In genomic region chr10:119177708-119178370, GRCh38 we compare ENCODE assay signal across 8 cellular contexts. TPM values are rescaled to one million over a fixed set of nuclear protein-coding genes. Genes with fewer than 3 reads are reported as not detected.
A peak's percentile ranks its signal among the peaks of the same experiment; 100 is the strongest.
DNase-seq lines count a peak whose midpoint lies in the region; ATAC-seq and TF ChIP-seq lines count a peak whose summit lies in the region.

No MANE protein-coding gene starts in this region.

- H3K9me3 ChIP-seq in HAP-1 (no peaks in the 10 kb centered on the region), SJCRH30 (replicated peaks) (no peaks in the 10 kb centered on the region)

- H3K4me1 ChIP-seq in HAP-1 (peaks cover 9% of the 10 kb centered on the region), SJCRH30 (peaks cover 2% of the 10 kb centered on the region; the same call in 1 of the 2 replicates)

- peaks cover 33% of the 10 kb centered on the region for H3K4me1 Mint-ChIP-seq in CD14-positive monocyte
- H3K4me1 Mint-ChIP-seq in dendritic cell treated with granulocyte-macrophage colony-stimulating factor and Interleukin-4, amounts not matched to agents 40 ng/mL and 50 ng/mL, for 4 days (ENCODE audit: low read depth) = peaks cover 34% of the 10 kb centered on the region
- peaks cover 26 to 36% of the 10 kb centered on the region in 2 donors for H3K4me1 Mint-ChIP-seq in natural killer cell treated with Interleukin-12 subunit alpha and Interleukin-12 subunit beta and Interleukin-15 and Interleukin-18, amount 100 ng/mL, for 72 hours (ENCODE audit: low read depth in 2 of 2)

- H3K36me3 ChIP-seq in HAP-1 (replicated peaks) (peaks cover 39% of the 10 kb centered on the region), SJCRH30 (peaks cover 33% of the 10 kb centered on the region)

- peak overlapping the region; percentile 87 to 95 for H3K4me3 Mint-ChIP-seq in CD14-positive monocyte
- peak overlapping the region; percentile 98 for H3K4me3 Mint-ChIP-seq in dendritic cell treated with granulocyte-macrophage colony-stimulating factor and Interleukin-4, amounts not matched to agents 40 ng/mL and 50 ng/mL, for 4 days
- H3K4me3 Mint-ChIP-seq in natural killer cell treated with Interleukin-12 subunit alpha and Interleukin-12 subunit beta and Interleukin-15 and Interleukin-18, amount 100 ng/mL, for 72 hours = peak overlapping the region; percentile 92

- ATAC-seq in natural killer cell treated with Interleukin-12 subunit alpha and Interleukin-12 subunit beta and Interleukin-15 and Interleukin-18, amount 100 ng/mL, for 72 hours = peak; percentile 80 to 82
- ATAC-seq in GM18873 (IDR thresholded peaks at IDR 0.05; ENCODE audit: low FRiP score, unreplicated experiment) = no peak

- H3K4me3 ChIP-seq in HAP-1 = peak overlapping the region; percentile 95
- peak overlapping the region; percentile 93 for H3K4me3 ChIP-seq in SJCRH30

- H3K27me3 ChIP-seq in HAP-1 (ENCODE audit: low read depth) = no peaks in the 10 kb centered on the region
- no peaks in the 10 kb centered on the region for H3K27me3 ChIP-seq in SJCRH30

- peaks cover 20 to 30% of the 10 kb centered on the region in 2 donors for H3K36me3 Mint-ChIP-seq in CD14-positive monocyte
- peaks cover 41% of the 10 kb centered on the region for H3K36me3 Mint-ChIP-seq in dendritic cell treated with granulocyte-macrophage colony-stimulating factor and Interleukin-4, amounts not matched to agents 40 ng/mL and 50 ng/mL, for 4 days (ENCODE audit: low read depth)
- H3K36me3 Mint-ChIP-seq in natural killer cell treated with Interleukin-12 subunit alpha and Interleukin-12 subunit beta and Interleukin-15 and Interleukin-18, amount 100 ng/mL, for 72 hours = peaks cover 12% of the 10 kb centered on the region

- no peak for TF ChIP-seq CTCF in CD14-positive monocyte (IDR thresholded peaks at IDR 0.05)

- in situ Hi-C loops in HAP-1 (cut with MboI; ENCODE audit: low sequenced_read_pairs) = no loop called here

- peak overlapping the region; percentile 94 for H3K27ac ChIP-seq in SJCRH30

- no peak for DNase-seq in CD14-positive monocyte (ENCODE audit: low spot score)
- DNase-seq in HAP-1 (ENCODE audit: low spot score in 2 of 2) = no peak
- DNase-seq in SJCRH30 = peak in 1 of 2 experiments; percentile 21
- peak; percentile 67 for DNase-seq in natural killer cell treated with Interleukin-12 subunit alpha and Interleukin-12 subunit beta and Interleukin-15 and Interleukin-18, amount 100 ng/mL, for 72 hours (ENCODE audit: low spot score)
- DNase-seq in NCI-H446 treated with DMSO at 0.1 percent for 48 hours (lab: John Stamatoyannopoulos, UW) = no peak
- DNase-seq in effector CD8-positive, alpha-beta T cell (lab: John Stamatoyannopoulos, UW) = no peak

- no peaks in the 10 kb centered on the region for H3K27me3 Mint-ChIP-seq in CD14-positive monocyte (ENCODE audit: low read depth in 3 of 3)
- H3K27me3 Mint-ChIP-seq in dendritic cell treated with granulocyte-macrophage colony-stimulating factor and Interleukin-4, amounts not matched to agents 40 ng/mL and 50 ng/mL, for 4 days = no peaks in the 10 kb centered on the region
- no peaks in the 10 kb centered on the region for H3K27me3 Mint-ChIP-seq in natural killer cell treated with Interleukin-12 subunit alpha and Interleukin-12 subunit beta and Interleukin-15 and Interleukin-18, amount 100 ng/mL, for 72 hours

- intact Hi-C loops in CD14-positive monocyte (cut with micrococcal nuclease) = loop anchor here in 1 of 2 donors (5.0 kb wide), 1 partner anchor 96 kb away; the partner anchor contains the start of gene EIF3A
- intact Hi-C loops in dendritic cell treated with granulocyte-macrophage colony-stimulating factor and Interleukin-4, amounts not matched to agents 40 ng/mL and 50 ng/mL, for 4 days (cut with micrococcal nuclease) = loop anchor here (1.0 kb wide), 1 partner anchor 13 kb away; the partner anchor contains the start of gene SFXN4

- peaks cover 0 to 2% (median under 1%) of the 10 kb centered on the region in 7 donors for H3K9me3 Mint-ChIP-seq in CD14-positive monocyte
- H3K9me3 Mint-ChIP-seq in dendritic cell treated with granulocyte-macrophage colony-stimulating factor and Interleukin-4, amounts not matched to agents 40 ng/mL and 50 ng/mL, for 4 days = no peaks in the 10 kb centered on the region
- H3K9me3 Mint-ChIP-seq in natural killer cell treated with Interleukin-12 subunit alpha and Interleukin-12 subunit beta and Interleukin-15 and Interleukin-18, amount 100 ng/mL, for 72 hours = no peaks in the 10 kb centered on the region

- peak overlapping the region; percentile 76 to 98 (median 96) for H3K27ac Mint-ChIP-seq in CD14-positive monocyte
- H3K27ac Mint-ChIP-seq in dendritic cell treated with granulocyte-macrophage colony-stimulating factor and Interleukin-4, amounts not matched to agents 40 ng/mL and 50 ng/mL, for 4 days = peak overlapping the region; percentile 94
- peak overlapping the region; percentile 98 to 99 for H3K27ac Mint-ChIP-seq in natural killer cell treated with Interleukin-12 subunit alpha and Interleukin-12 subunit beta and Interleukin-15 and Interleukin-18, amount 100 ng/mL, for 72 hours

RNA-seq across cellular contexts. Expression of gene PRDX3, which starts 0.8 kb away (rescaled TPM):
- polyA plus RNA-seq in CD14-positive monocyte = 100 to 1,000 TPM; 410 to 459 TPM
- total RNA-seq in SJCRH30 (2014; rRNA removed; shearing (Covaris generic)) = 235 and 239 TPM in 2 replicates
- total RNA-seq in natural killer cell treated with Interleukin-12 subunit alpha and Interleukin-12 subunit beta and Interleukin-15 and Interleukin-18, amount 100 ng/mL, for 72 hours = 100 to 1,000 TPM; 137 to 144 TPM

RNA-seq across cellular contexts. Expression of gene SFXN4, which starts 12.3 kb away (rescaled TPM):
- polyA plus RNA-seq in CD14-positive monocyte = 10 to 100 TPM; 18.3 to 20.4 TPM
- total RNA-seq in SJCRH30 (2014; rRNA removed; shearing (Covaris generic)) = 31.4 and 32.1 TPM in 2 replicates
- 10 to 100 TPM; 22.4 to 48.0 TPM for total RNA-seq in natural killer cell treated with Interleukin-12 subunit alpha and Interleukin-12 subunit beta and Interleukin-15 and Interleukin-18, amount 100 ng/mL, for 72 hours

RNA-seq across cellular contexts. Expression of gene GRK5, which starts 29.5 kb away (rescaled TPM):
- 1 to 10 TPM; 1.2 to 2.8 TPM for polyA plus RNA-seq in CD14-positive monocyte
- total RNA-seq in SJCRH30 (2014; rRNA removed; shearing (Covaris generic)) = 4.4 and 4.7 TPM in 2 replicates
- 10 to 100 TPM; 11.1 to 16.2 TPM for total RNA-seq in natural killer cell treated with Interleukin-12 subunit alpha and Interleukin-12 subunit beta and Interleukin-15 and Interleukin-18, amount 100 ng/mL, for 72 hours
